Comparison of ENCODE assay signal across 1 cellular context in genomic region chr5:141313711-141314110, GRCh38.
TF ChIP-seq lines count a peak whose summit lies in the region.

No MANE protein-coding gene starts in this region.

TF ChIP-seq in GM12878, 131 proteins besides CTCF, POLR2A, EP300 and RAD21:
- no peak for TF ChIP-seq KLF5 (IDR thresholded peaks at IDR 0.05; ENCODE audit: partially characterized antibody)
- TF ChIP-seq ZBTB11 (CRISPR knock-in tag; IDR thresholded peaks at IDR 0.05) = no peak
- no peak for TF ChIP-seq CHD1 (IDR thresholded peaks at IDR 0.05; ENCODE audit: low read depth, low read length)
- TF ChIP-seq SRF (IDR thresholded peaks at IDR 0.05; ENCODE audit: low read depth in 2 of 2, low read length in 2 of 2) = no peak
- no peak for TF ChIP-seq YBX1 (IDR thresholded peaks at IDR 0.05)
- no peak for TF ChIP-seq MTA3 (IDR thresholded peaks at IDR 0.05; ENCODE audit: borderline replicate concordance, low read length)
- TF ChIP-seq NFXL1 (IDR thresholded peaks at IDR 0.05; ENCODE audit: borderline replicate concordance) = no peak
- TF ChIP-seq ZNF217 (IDR thresholded peaks at IDR 0.05) = no peak
- TF ChIP-seq MAX (IDR thresholded peaks at IDR 0.05; ENCODE audit: low read depth, low read length) = no peak
- no peak for TF ChIP-seq HDAC2 (IDR thresholded peaks at IDR 0.05)
- TF ChIP-seq BMI1 (IDR thresholded peaks at IDR 0.05; ENCODE audit: borderline replicate concordance) = no peak
- no peak for TF ChIP-seq MYC (IDR thresholded peaks at IDR 0.05; ENCODE audit: insufficient read depth, insufficient read length, insufficient replicate concordance, low read length, severe bottlenecking)
- TF ChIP-seq ZNF622 (IDR thresholded peaks at IDR 0.05) = no peak
- TF ChIP-seq HDAC6 (IDR thresholded peaks at IDR 0.05; ENCODE audit: unreplicated experiment) = no peak
- no peak for TF ChIP-seq RAD51 (IDR thresholded peaks at IDR 0.05)
- no peak for TF ChIP-seq ESRRA (IDR thresholded peaks at IDR 0.05; ENCODE audit: low read length)
- TF ChIP-seq CEBPZ (IDR thresholded peaks at IDR 0.05; ENCODE audit: low read depth, low read length) = no peak
- no peak for TF ChIP-seq PML (IDR thresholded peaks at IDR 0.05; ENCODE audit: low read length)
- TF ChIP-seq CBX3 (IDR thresholded peaks at IDR 0.05; ENCODE audit: borderline replicate concordance, low read depth) = no peak
